Comparison of ENCODE assay signal across 29 cellular contexts in genomic region chr4:57679969-57680368, GRCh38.
"Had no signal": no experiment of that assay in that cellular context is flagged by ENCODE, and none has a peak within 500 bp of the region (broad histone marks: within the 10 kb centered on the region; RNA-seq: fewer than 3 reads in every experiment).

No MANE protein-coding gene starts in this region.

- H3K9me3 ChIP-seq: stomach, suprapubic skin, testis, thoracic aorta, thyroid gland, tibial artery, tibial nerve, transverse colon, upper lobe of left lung, upper lobe of right lung, uterus, vagina had no signal

- H3K9me3 Mint-ChIP-seq: stimulated activated memory B cell treated with anti-CD40 and anti-IgM and Interleukin-4, amounts not matched to agents 10 μg/mL and 1 μg/mL and 100 μg/mL, for 72 hours; stimulated activated naive CD8-positive, alpha-beta T cell treated with anti-CD3 and anti-CD28 coated beads, Interleukin-15, amount 100 ng/mL, for 72 hours; type B pancreatic cell had no signal

- H3K4me1 Mint-ChIP-seq: stimulated activated effector memory CD8-positive, alpha-beta T cell treated with anti-CD3 and anti-CD28 coated beads, Interleukin-12 subunit alpha, Interleukin-12 subunit beta, amount 100 ng/mL, for 72 hours; stimulated activated memory B cell treated with anti-CD40 and anti-IgM and Interleukin-4, amounts not matched to agents 10 μg/mL and 1 μg/mL and 100 μg/mL, for 72 hours; stimulated activated naive B cell treated with anti-CD40 and anti-IgM and Interleukin-4, amounts not matched to agents 10 μg/mL and 1 μg/mL and 100 μg/mL, for 72 hours; stimulated activated naive CD8-positive, alpha-beta T cell treated with anti-CD3 and anti-CD28 coated beads, Interleukin-15, amount 100 ng/mL, for 72 hours had no signal

- H3K27me3 ChIP-seq: stomach, suprapubic skin, testis, thyroid gland, tibial artery, tibial nerve, transverse colon, upper lobe of left lung, upper lobe of right lung, uterus, vagina had no signal

- ATAC-seq: stimulated activated effector memory CD8-positive, alpha-beta T cell treated with anti-CD3 and anti-CD28 coated beads, Interleukin-12 subunit alpha, Interleukin-12 subunit beta, amount 100 ng/mL, for 72 hours; stimulated activated memory B cell treated with anti-CD40 and anti-IgM and Interleukin-4, amounts not matched to agents 10 μg/mL and 1 μg/mL and 100 μg/mL, for 72 hours; stimulated activated naive B cell treated with anti-CD40 and anti-IgM and Interleukin-4, amounts not matched to agents 10 μg/mL and 1 μg/mL and 100 μg/mL, for 72 hours; stimulated activated naive CD8-positive, alpha-beta T cell treated with anti-CD3 and anti-CD28 coated beads, Interleukin-15, amount 100 ng/mL, for 72 hours; stimulated activated naive CD8-positive, alpha-beta T cell treated with anti-CD3 and anti-CD28 coated beads, Interleukin-15, Interleukin-2, amounts not matched to agents 100 U/mL and 50 U/mL, for 24 hours; upper lobe of right lung had no signal

- H3K27ac Mint-ChIP-seq: stimulated activated effector memory CD8-positive, alpha-beta T cell treated with anti-CD3 and anti-CD28 coated beads, Interleukin-12 subunit alpha, Interleukin-12 subunit beta, amount 100 ng/mL, for 72 hours; stimulated activated memory B cell treated with anti-CD40 and anti-IgM and Interleukin-4, amounts not matched to agents 10 μg/mL and 1 μg/mL and 100 μg/mL, for 72 hours; stimulated activated naive B cell treated with anti-CD40 and anti-IgM and Interleukin-4, amounts not matched to agents 10 μg/mL and 1 μg/mL and 100 μg/mL, for 72 hours; stimulated activated naive CD8-positive, alpha-beta T cell treated with anti-CD3 and anti-CD28 coated beads, Interleukin-15, amount 100 ng/mL, for 72 hours; stimulated activated naive CD8-positive, alpha-beta T cell treated with anti-CD3 and anti-CD28 coated beads, Interleukin-15, Interleukin-2, amounts not matched to agents 100 ng/mL and 50 ng/mL, for 24 hours; type B pancreatic cell had no signal

- H3K4me3 ChIP-seq: stomach, suprapubic skin, testis, thoracic aorta, thyroid gland, tibial artery, tibial nerve, transverse colon, upper lobe of left lung, upper lobe of right lung, uterus, vagina had no signal

- H3K36me3 ChIP-seq: stomach, suprapubic skin, thoracic aorta, thyroid gland, tibial artery, tibial nerve, transverse colon, upper lobe of left lung, upper lobe of right lung, uterus, vagina had no signal

- H3K4me1 ChIP-seq: stomach, suprapubic skin, testis, thyroid gland, tibial artery, tibial nerve, transverse colon, upper lobe of left lung, upper lobe of right lung, uterus, vagina had no signal

- FAIRE-seq: urothelium cell line had no signal

- H3K27ac ChIP-seq: stomach, suprapubic skin, testis, thoracic aorta, thyroid gland, tibial artery, tibial nerve, transverse colon, upper lobe of left lung, upper lobe of right lung, uterus, vagina had no signal

- H3K36me3 Mint-ChIP-seq: stimulated activated effector memory CD8-positive, alpha-beta T cell treated with anti-CD3 and anti-CD28 coated beads, Interleukin-12 subunit alpha, Interleukin-12 subunit beta, amount 100 ng/mL, for 72 hours; stimulated activated memory B cell treated with anti-CD40 and anti-IgM and Interleukin-4, amounts not matched to agents 10 μg/mL and 1 μg/mL and 100 μg/mL, for 72 hours; stimulated activated naive B cell treated with anti-CD40 and anti-IgM and Interleukin-4, amounts not matched to agents 10 μg/mL and 1 μg/mL and 100 μg/mL, for 72 hours; type B pancreatic cell had no signal

- H3K4me3 Mint-ChIP-seq: stimulated activated effector memory CD8-positive, alpha-beta T cell treated with anti-CD3 and anti-CD28 coated beads, Interleukin-12 subunit alpha, Interleukin-12 subunit beta, amount 100 ng/mL, for 72 hours; stimulated activated memory B cell treated with anti-CD40 and anti-IgM and Interleukin-4, amounts not matched to agents 10 μg/mL and 1 μg/mL and 100 μg/mL, for 72 hours; stimulated activated naive B cell treated with anti-CD40 and anti-IgM and Interleukin-4, amounts not matched to agents 10 μg/mL and 1 μg/mL and 100 μg/mL, for 72 hours; stimulated activated naive CD8-positive, alpha-beta T cell treated with anti-CD3 and anti-CD28 coated beads, Interleukin-15, amount 100 ng/mL, for 72 hours; stimulated activated naive CD8-positive, alpha-beta T cell treated with anti-CD3 and anti-CD28 coated beads, Interleukin-15, Interleukin-2, amounts not matched to agents 100 ng/mL and 50 ng/mL, for 24 hours; type B pancreatic cell had no signal

- H3K27me3 Mint-ChIP-seq: stimulated activated memory B cell treated with anti-CD40 and anti-IgM and Interleukin-4, amounts not matched to agents 10 μg/mL and 1 μg/mL and 100 μg/mL, for 72 hours; stimulated activated naive B cell treated with anti-CD40 and anti-IgM and Interleukin-4, amounts not matched to agents 10 μg/mL and 1 μg/mL and 100 μg/mL, for 72 hours; stimulated activated naive CD8-positive, alpha-beta T cell treated with anti-CD3 and anti-CD28 coated beads, Interleukin-15, amount 100 ng/mL, for 72 hours; stimulated activated naive CD8-positive, alpha-beta T cell treated with anti-CD3 and anti-CD28 coated beads, Interleukin-15, Interleukin-2, amounts not matched to agents 100 ng/mL and 50 ng/mL, for 24 hours; type B pancreatic cell had no signal

- DNase-seq: stimulated activated CD4-positive, alpha-beta T cell treated with anti-CD3 and anti-CD28 coated beads, Interleukin-2, amount 100 ng/mL, for 48 hours; stimulated activated CD4-positive, alpha-beta T cell treated with anti-CD3 and anti-CD28 coated beads, Interleukin-4, amount 100 ng/mL, for 1 hour; stimulated activated CD4-positive, alpha-beta T cell treated with anti-CD3 and anti-CD28 coated beads, Interleukin-4, amount 100 ng/mL, for 24 hours; stimulated activated CD4-positive, alpha-beta T cell treated with anti-CD3 and anti-CD28 coated beads, Interleukin-4, amount 100 ng/mL, for 4 hours; stimulated activated CD8-positive, alpha-beta memory T cell treated with anti-CD3 and anti-CD28 coated beads, Interleukin-4, amount 100 ng/mL, for 48 hours; stimulated activated naive B cell treated with anti-CD40 and anti-IgM and Interleukin-4, amounts not matched to agents 10 μg/mL and 1 μg/mL and 100 μg/mL, for 72 hours; stimulated activated naive CD4-positive, alpha-beta T cell; stimulated activated naive CD4-positive, alpha-beta T cell treated with Interleukin-2 at 50 U/mL for 16 hours; stimulated activated naive CD8-positive, alpha-beta T cell treated with anti-CD3 and anti-CD28 coated beads, Interleukin-15, amount 100 ng/mL, for 72 hours; stimulated activated naive CD8-positive, alpha-beta T cell treated with anti-CD3 and anti-CD28 coated beads, Interleukin-15, Interleukin-2, amounts not matched to agents 100 U/mL and 50 U/mL, for 24 hours; stomach; substantia nigra; testis; thyroid gland; tibial artery; transverse colon; trophoblast cell; upper lobe of left lung; upper lobe of right lung; uterus had no signal
